In the genomic region with DNA sequence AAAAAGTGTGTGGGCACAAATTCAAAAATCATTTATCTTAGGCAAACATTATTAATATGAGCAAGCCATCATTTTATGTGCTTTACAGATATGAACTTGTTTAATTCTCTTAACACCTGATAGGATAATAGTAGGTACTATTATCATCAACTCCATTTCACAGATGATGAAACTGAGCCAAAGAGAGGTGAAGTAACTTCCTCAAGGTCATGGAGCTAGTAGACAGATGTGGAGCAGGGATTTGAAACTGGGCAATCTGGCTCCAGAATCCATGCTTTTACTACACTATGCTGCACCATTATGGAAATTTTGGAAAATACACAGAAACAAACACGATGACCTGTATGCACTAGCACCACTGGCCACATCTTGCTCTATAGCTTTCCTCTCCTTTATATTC, we compare ENCODE assay signal across 8 cellular contexts. TPM values are rescaled to one million over a fixed set of nuclear protein-coding genes. Genes with fewer than 3 reads are reported as not detected.
DNase-seq lines count a peak whose midpoint lies in the region; ATAC-seq and TF ChIP-seq lines count a peak whose summit lies in the region.

No MANE protein-coding gene starts in this region.

- TF ChIP-seq CTCF in fibroblast of pulmonary artery (IDR thresholded peaks at IDR 0.05; ENCODE audit: low read length, missing control alignments): no peak
- no peak for TF ChIP-seq CTCF in suprapubic skin (IDR thresholded peaks at IDR 0.05)

- ATAC-seq in HG03460 (IDR thresholded peaks at IDR 0.05; ENCODE audit: unreplicated experiment): no peak
- ATAC-seq in GM21737 (IDR thresholded peaks at IDR 0.05; ENCODE audit: unreplicated experiment): no peak

- peaks cover 8% of the 10 kb centered on the region for H3K4me1 ChIP-seq in suprapubic skin

- no peak for TF ChIP-seq EP300 in suprapubic skin (IDR thresholded peaks at IDR 0.05)

- WGBS in suprapubic skin: 50% methylated on average over 1 of the region's 1 CpG

- H3K4me3 ChIP-seq in fibroblast of pulmonary artery (replicated peaks; ENCODE audit: low read depth, low read length) (peak overlapping the region; percentile 88), suprapubic skin (peak overlapping the region; percentile 65)

- no peaks in the 10 kb centered on the region for H3K27me3 ChIP-seq in suprapubic skin

- H3K27ac ChIP-seq in suprapubic skin: peak overlapping the region; percentile 85

- TF ChIP-seq POLR2A in suprapubic skin (IDR thresholded peaks at IDR 0.05): no peak

- no peaks in the 10 kb centered on the region for H3K9me3 ChIP-seq in suprapubic skin

- DNase-seq in NCI-H1092 treated with DMSO at 0.1 percent for 48 hours (lab: John Stamatoyannopoulos, UW) (peak; percentile 55), NCI-H1092 (lab: John Stamatoyannopoulos, UW) (no peak), NCI-H82 (lab: John Stamatoyannopoulos, UW) (peak; percentile 52), fibroblast of pulmonary artery (ENCODE audit: low read depth) (no peak), suprapubic skin (ENCODE audit: low spot score in 2 of 2) (no peak), putamen (ENCODE audit: low spot score) (no peak)

- H3K36me3 ChIP-seq in suprapubic skin: no peaks in the 10 kb centered on the region

RNA-seq across cellular contexts. Expression of a gene that starts 1.0 kb away (rescaled TPM):
- total RNA-seq in suprapubic skin: 10 to 100 TPM in 2 of 4 donors, 1 to 10 TPM in 2; 4.3 to 16.5 (median 11.8) TPM

RNA-seq across cellular contexts. Expression of a gene that starts 48.8 kb away (rescaled TPM):
- 1 to 10 TPM; 1.2 to 2.4 (median 1.3) TPM for total RNA-seq in suprapubic skin

RNA-seq across cellular contexts. Expression of a gene that starts 58.3 kb away (rescaled TPM):
- under 1 TPM; 0.30 to 0.68 (median 0.41) TPM for total RNA-seq in suprapubic skin

Comparison
In these comparisons a context has a peak if more than half of its experiments do, and no peak if none do; other contexts are left out.
1. DNase-seq: peak in NCI-H1092 treated with DMSO at 0.1 percent for 48 hours (single experiment) and NCI-H82 (single experiment); none in NCI-H1092 (single experiment), fibroblast of pulmonary artery (single experiment), suprapubic skin (0 of 2) and putamen (single experiment).